Comparison of ENCODE assay signal across 1 cellular context in genomic region chr11:130408401-130408890, GRCh38.
TF ChIP-seq lines count a peak whose summit lies in the region.

No MANE protein-coding gene starts in this region.

TF ChIP-seq in H1, 55 proteins besides CTCF, POLR2A, EP300 and RAD21:
- TF ChIP-seq GTF2F1 (IDR thresholded peaks at IDR 0.05; ENCODE audit: borderline replicate concordance, low read depth, low read length) = no peak
- TF ChIP-seq RBBP5 (IDR thresholded peaks at IDR 0.05; ENCODE audit: borderline replicate concordance, low read depth, low read length) = no peak
- no peak for TF ChIP-seq BCL11A (IDR thresholded peaks at IDR 0.05; ENCODE audit: low read depth in 2 of 2, low read length in 2 of 2)
- TF ChIP-seq KDM5A (IDR thresholded peaks at IDR 0.05; ENCODE audit: low read length) = no peak
- no peak for TF ChIP-seq SIRT6 (IDR thresholded peaks at IDR 0.05; ENCODE audit: low read length)
- TF ChIP-seq JUND (IDR thresholded peaks at IDR 0.05; ENCODE audit: low read length) = no peak
- TF ChIP-seq ASH2L (IDR thresholded peaks at IDR 0.05; ENCODE audit: low read length) = no peak
